In the genomic region with DNA sequence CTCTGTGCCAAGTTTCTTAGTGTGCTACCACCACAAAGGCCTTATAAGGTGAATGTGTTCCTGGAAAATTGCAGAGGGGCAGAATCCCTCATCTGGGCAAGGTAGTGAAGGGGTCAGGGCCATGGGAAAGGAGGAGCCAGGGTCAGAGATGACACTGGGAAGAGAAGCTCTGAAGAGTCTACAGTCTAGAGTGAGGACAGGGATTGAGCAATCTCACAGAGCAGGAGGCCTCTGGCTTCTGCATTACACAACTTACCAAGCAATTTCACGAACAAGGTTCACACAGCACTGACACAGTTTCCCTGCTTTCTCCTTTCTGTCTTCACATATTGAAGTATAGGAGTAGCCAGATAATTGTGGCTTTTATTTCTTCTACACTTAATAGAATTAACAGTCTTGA, we compare ENCODE assay signal across 1 cellular context.
TF ChIP-seq lines count a peak whose summit lies in the region.

No MANE protein-coding gene starts in this region.

TF ChIP-seq in HepG2, 621 proteins besides CTCF, POLR2A, EP300 and RAD21 (continued from another document and continues in another):
- TF ChIP-seq ZSCAN9 (CRISPR knock-in tag; IDR thresholded peaks at IDR 0.05; ENCODE audit: borderline replicate concordance) = no peak
- TF ChIP-seq, protein P1, sequence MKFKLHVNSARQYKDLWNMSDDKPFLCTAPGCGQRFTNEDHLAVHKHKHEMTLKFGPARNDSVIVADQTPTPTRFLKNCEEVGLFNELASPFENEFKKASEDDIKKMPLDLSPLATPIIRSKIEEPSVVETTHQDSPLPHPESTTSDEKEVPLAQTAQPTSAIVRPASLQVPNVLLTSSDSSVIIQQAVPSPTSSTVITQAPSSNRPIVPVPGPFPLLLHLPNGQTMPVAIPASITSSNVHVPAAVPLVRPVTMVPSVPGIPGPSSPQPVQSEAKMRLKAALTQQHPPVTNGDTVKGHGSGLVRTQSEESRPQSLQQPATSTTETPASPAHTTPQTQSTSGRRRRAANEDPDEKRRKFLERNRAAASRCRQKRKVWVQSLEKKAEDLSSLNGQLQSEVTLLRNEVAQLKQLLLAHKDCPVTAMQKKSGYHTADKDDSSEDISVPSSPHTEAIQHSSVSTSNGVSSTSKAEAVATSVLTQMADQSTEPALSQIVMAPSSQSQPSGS (CRISPR knock-in tag; IDR thresholded peaks at IDR 0.05) = 0 out of 2 replicates have a peak, but pooled peaks have one; percentile 31
- TF ChIP-seq ZMYM4 (CRISPR knock-in tag; IDR thresholded peaks at IDR 0.05) = no peak
- no peak for TF ChIP-seq ELK4 (CRISPR knock-in tag; IDR thresholded peaks at IDR 0.05; ENCODE audit: borderline replicate concordance)
- no peak for TF ChIP-seq ZNF230 (CRISPR knock-in tag; IDR thresholded peaks at IDR 0.05)
- 0 out of 2 replicates have a peak, but pooled peaks have one; percentile 44 for TF ChIP-seq ZNF124 (CRISPR knock-in tag; IDR thresholded peaks at IDR 0.05)
- TF ChIP-seq ARID3A (IDR thresholded peaks at IDR 0.05; ENCODE audit: low read depth, low read length) = no peak
- no peak for TF ChIP-seq RFXANK (CRISPR knock-in tag; IDR thresholded peaks at IDR 0.05)
- no peak for TF ChIP-seq TBX2 (CRISPR knock-in tag; IDR thresholded peaks at IDR 0.05; ENCODE audit: borderline replicate concordance)
- TF ChIP-seq, protein P2, sequence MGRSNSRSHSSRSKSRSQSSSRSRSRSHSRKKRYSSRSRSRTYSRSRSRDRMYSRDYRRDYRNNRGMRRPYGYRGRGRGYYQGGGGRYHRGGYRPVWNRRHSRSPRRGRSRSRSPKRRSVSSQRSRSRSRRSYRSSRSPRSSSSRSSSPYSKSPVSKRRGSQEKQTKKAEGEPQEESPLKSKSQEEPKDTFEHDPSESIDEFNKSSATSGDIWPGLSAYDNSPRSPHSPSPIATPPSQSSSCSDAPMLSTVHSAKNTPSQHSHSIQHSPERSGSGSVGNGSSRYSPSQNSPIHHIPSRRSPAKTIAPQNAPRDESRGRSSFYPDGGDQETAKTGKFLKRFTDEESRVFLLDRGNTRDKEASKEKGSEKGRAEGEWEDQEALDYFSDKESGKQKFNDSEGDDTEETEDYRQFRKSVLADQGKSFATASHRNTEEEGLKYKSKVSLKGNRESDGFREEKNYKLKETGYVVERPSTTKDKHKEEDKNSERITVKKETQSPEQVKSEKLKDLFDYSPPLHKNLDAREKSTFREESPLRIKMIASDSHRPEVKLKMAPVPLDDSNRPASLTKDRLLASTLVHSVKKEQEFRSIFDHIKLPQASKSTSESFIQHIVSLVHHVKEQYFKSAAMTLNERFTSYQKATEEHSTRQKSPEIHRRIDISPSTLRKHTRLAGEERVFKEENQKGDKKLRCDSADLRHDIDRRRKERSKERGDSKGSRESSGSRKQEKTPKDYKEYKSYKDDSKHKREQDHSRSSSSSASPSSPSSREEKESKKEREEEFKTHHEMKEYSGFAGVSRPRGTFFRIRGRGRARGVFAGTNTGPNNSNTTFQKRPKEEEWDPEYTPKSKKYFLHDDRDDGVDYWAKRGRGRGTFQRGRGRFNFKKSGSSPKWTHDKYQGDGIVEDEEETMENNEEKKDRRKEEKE (IDR thresholded peaks at IDR 0.05) = no peak
- TF ChIP-seq AGO2 (optimal IDR thresholded peaks at IDR 0.05; ENCODE audit: low read depth, low read length) = no peak
- 0 out of 2 replicates have a peak, but pooled peaks have one; percentile 20 for TF ChIP-seq MIXL1 (CRISPR knock-in tag; IDR thresholded peaks at IDR 0.05)
- TF ChIP-seq ZNF333 (CRISPR knock-in tag; IDR thresholded peaks at IDR 0.05; ENCODE audit: borderline replicate concordance) = no peak
- no peak for TF ChIP-seq KAT8 (CRISPR knock-in tag; IDR thresholded peaks at IDR 0.05)
- no peak for TF ChIP-seq CBX1 (IDR thresholded peaks at IDR 0.05; ENCODE audit: low read depth)
- no peak for TF ChIP-seq CENPT (CRISPR knock-in tag; IDR thresholded peaks at IDR 0.05; ENCODE audit: low read depth)
- no peak for TF ChIP-seq HOXA9 (CRISPR knock-in tag; IDR thresholded peaks at IDR 0.05; ENCODE audit: borderline replicate concordance)
- TF ChIP-seq, protein P3, sequence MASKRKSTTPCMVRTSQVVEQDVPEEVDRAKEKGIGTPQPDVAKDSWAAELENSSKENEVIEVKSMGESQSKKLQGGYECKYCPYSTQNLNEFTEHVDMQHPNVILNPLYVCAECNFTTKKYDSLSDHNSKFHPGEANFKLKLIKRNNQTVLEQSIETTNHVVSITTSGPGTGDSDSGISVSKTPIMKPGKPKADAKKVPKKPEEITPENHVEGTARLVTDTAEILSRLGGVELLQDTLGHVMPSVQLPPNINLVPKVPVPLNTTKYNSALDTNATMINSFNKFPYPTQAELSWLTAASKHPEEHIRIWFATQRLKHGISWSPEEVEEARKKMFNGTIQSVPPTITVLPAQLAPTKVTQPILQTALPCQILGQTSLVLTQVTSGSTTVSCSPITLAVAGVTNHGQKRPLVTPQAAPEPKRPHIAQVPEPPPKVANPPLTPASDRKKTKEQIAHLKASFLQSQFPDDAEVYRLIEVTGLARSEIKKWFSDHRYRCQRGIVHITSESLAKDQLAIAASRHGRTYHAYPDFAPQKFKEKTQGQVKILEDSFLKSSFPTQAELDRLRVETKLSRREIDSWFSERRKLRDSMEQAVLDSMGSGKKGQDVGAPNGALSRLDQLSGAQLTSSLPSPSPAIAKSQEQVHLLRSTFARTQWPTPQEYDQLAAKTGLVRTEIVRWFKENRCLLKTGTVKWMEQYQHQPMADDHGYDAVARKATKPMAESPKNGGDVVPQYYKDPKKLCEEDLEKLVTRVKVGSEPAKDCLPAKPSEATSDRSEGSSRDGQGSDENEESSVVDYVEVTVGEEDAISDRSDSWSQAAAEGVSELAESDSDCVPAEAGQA (IDR thresholded peaks at IDR 0.05; ENCODE audit: low read depth) = no peak
- TF ChIP-seq, protein P3 (CRISPR knock-in tag; IDR thresholded peaks at IDR 0.05; ENCODE audit: borderline replicate concordance) = no peak
- peak; percentile 47; the same call in 1 of the 2 replicates for TF ChIP-seq SALL1 (CRISPR knock-in tag; IDR thresholded peaks at IDR 0.05)
- no peak for TF ChIP-seq ZNF597 (CRISPR knock-in tag; IDR thresholded peaks at IDR 0.05)
- no peak for TF ChIP-seq ZNF10 (CRISPR knock-in tag; IDR thresholded peaks at IDR 0.05; ENCODE audit: borderline replicate concordance, low read depth)
- TF ChIP-seq HNRNPL (IDR thresholded peaks at IDR 0.05; ENCODE audit: low read depth, low read length) = no peak
- no peak for TF ChIP-seq HMG20B (CRISPR knock-in tag; conservative IDR thresholded peaks at IDR 0.05)
- TF ChIP-seq, protein P4, sequence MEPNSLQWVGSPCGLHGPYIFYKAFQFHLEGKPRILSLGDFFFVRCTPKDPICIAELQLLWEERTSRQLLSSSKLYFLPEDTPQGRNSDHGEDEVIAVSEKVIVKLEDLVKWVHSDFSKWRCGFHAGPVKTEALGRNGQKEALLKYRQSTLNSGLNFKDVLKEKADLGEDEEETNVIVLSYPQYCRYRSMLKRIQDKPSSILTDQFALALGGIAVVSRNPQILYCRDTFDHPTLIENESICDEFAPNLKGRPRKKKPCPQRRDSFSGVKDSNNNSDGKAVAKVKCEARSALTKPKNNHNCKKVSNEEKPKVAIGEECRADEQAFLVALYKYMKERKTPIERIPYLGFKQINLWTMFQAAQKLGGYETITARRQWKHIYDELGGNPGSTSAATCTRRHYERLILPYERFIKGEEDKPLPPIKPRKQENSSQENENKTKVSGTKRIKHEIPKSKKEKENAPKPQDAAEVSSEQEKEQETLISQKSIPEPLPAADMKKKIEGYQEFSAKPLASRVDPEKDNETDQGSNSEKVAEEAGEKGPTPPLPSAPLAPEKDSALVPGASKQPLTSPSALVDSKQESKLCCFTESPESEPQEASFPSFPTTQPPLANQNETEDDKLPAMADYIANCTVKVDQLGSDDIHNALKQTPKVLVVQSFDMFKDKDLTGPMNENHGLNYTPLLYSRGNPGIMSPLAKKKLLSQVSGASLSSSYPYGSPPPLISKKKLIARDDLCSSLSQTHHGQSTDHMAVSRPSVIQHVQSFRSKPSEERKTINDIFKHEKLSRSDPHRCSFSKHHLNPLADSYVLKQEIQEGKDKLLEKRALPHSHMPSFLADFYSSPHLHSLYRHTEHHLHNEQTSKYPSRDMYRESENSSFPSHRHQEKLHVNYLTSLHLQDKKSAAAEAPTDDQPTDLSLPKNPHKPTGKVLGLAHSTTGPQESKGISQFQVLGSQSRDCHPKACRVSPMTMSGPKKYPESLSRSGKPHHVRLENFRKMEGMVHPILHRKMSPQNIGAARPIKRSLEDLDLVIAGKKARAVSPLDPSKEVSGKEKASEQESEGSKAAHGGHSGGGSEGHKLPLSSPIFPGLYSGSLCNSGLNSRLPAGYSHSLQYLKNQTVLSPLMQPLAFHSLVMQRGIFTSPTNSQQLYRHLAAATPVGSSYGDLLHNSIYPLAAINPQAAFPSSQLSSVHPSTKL (CRISPR knock-in tag; IDR thresholded peaks at IDR 0.05) = peak; percentile 85
- TF ChIP-seq CREM (IDR thresholded peaks at IDR 0.05) = 0 out of 2 replicates have a peak, but pooled peaks have one; percentile 14
- no peak for TF ChIP-seq CREM (CRISPR knock-in tag; IDR thresholded peaks at IDR 0.05)
- TF ChIP-seq E2F1 (CRISPR knock-in tag; IDR thresholded peaks at IDR 0.05) = no peak
- no peak for TF ChIP-seq ONECUT2 (CRISPR knock-in tag; IDR thresholded peaks at IDR 0.05)
- TF ChIP-seq KDM2A (CRISPR knock-in tag; IDR thresholded peaks at IDR 0.05; ENCODE audit: borderline replicate concordance, low read depth) = no peak
- peak; percentile 42; the same call in 1 of the 2 replicates for TF ChIP-seq PPARG (CRISPR knock-in tag; conservative IDR thresholded peaks at IDR 0.05)
- peak; percentile 47; the same call in 1 of the 2 replicates for TF ChIP-seq FOXA3 (CRISPR knock-in tag; IDR thresholded peaks at IDR 0.05)
- TF ChIP-seq ZNF883 (CRISPR knock-in tag; IDR thresholded peaks at IDR 0.05; ENCODE audit: not compliant biosample characterization) = no peak
